Comparison of ENCODE assay signal across 17 cellular contexts in the genomic region with DNA sequence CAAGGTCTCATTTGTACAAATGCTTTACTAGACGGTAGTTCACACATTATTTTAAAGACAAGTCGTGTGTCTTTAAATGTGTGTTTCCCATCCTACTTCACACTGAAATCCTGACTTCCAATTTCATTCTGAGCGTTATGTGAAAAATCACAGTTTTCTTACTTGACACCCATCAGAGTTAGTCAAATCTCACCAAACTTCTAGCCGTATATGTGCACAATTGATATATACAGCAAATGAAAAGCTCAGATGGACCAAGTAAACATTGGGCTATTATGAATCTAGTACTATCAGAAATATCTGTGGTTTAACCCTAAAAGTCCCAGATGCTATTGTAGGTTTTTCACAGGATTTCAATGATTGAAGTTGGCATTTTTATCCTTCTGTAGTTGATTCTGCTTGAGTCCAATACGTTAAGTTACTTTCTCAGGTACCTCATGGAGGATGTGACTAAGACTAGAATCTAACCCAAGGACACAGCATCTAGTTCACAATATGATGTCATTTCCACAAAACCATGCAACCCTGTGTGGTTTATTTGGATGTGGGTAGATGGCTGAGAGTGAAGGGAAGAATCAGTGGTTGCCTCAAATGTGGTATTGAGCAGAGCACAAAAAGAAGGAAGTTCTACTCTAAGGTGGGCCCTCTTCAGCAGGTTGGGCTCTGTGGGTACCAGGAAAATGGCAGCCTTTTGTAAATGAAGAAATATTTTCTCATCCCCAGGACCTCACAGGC. TPM values are rescaled to one million over a fixed set of nuclear protein-coding genes. Genes with fewer than 3 reads are reported as not detected.
DNase-seq lines count a peak whose midpoint lies in the region; ATAC-seq and TF ChIP-seq lines count a peak whose summit lies in the region.
"Had no signal": no experiment of that assay in that cellular context is flagged by ENCODE, and none has a peak within 500 bp of the region (broad histone marks: within the 10 kb centered on the region; RNA-seq: fewer than 3 reads in every experiment).

No MANE protein-coding gene starts in this region.

- DNase-seq in activated CD8-positive, alpha-beta T cell treated with anti-CD3 and anti-CD28 coated beads for 36 hours, result peak; percentile 48
- DNase-seq in HUDEP-2 (lab: John Stamatoyannopoulos, UW; ENCODE audit: unreplicated experiment in 76 of 76) (no peak), H4 (ENCODE audit: low spot score) (no peak)
- DNase-seq in stimulated activated CD4-positive, alpha-beta T cell treated with anti-CD3 and anti-CD28 coated beads, Interleukin-15, amount 100 ng/mL, for 24 hours, result no peak
- DNase-seq: activated B cell treated with CpG ODN at 0.5 μM for 24 hours, foreskin fibroblast, NCI-H1092 treated with DMSO at 0.1 percent for 48 hours, NCI-H446, PC-3, sigmoid colon, SW 1271 had no signal

- no peaks in the 10 kb centered on the region for H3K36me3 Mint-ChIP-seq in activated CD8-positive, alpha-beta T cell treated with anti-CD3 and anti-CD28 coated beads for 36 hours (ENCODE audit: low read depth)

- POLR2A ChIA-PET in activated CD8-positive, alpha-beta T cell treated with anti-CD3 and anti-CD28 coated beads for 36 hours (lab: Charles Lee), result no interaction called here

- CTCF ChIA-PET in activated CD8-positive, alpha-beta T cell treated with anti-CD3 and anti-CD28 coated beads for 36 hours (lab: Charles Lee), result no interaction called here

- ATAC-seq in GM18502 (IDR thresholded peaks at IDR 0.05; ENCODE audit: poor library complexity, unreplicated experiment) (peak; percentile 64), GM19351 (IDR thresholded peaks at IDR 0.05; ENCODE audit: unreplicated experiment) (peak; percentile 96), HG03139 (IDR thresholded peaks at IDR 0.05; ENCODE audit: unreplicated experiment) (peak; percentile 41), GM18909 (IDR thresholded peaks at IDR 0.05; ENCODE audit: poor library complexity, unreplicated experiment) (no peak)
- ATAC-seq in activated CD8-positive, alpha-beta T cell treated with anti-CD3 and anti-CD28 coated beads for 36 hours, result peak; percentile 92
- ATAC-seq: PC-3 had no signal

- no peak for TF ChIP-seq CTCF in activated CD8-positive, alpha-beta T cell treated with anti-CD3 and anti-CD28 coated beads for 36 hours (IDR thresholded peaks at IDR 0.05)

- H3K27me3 Mint-ChIP-seq in activated CD8-positive, alpha-beta T cell treated with anti-CD3 and anti-CD28 coated beads for 36 hours, result peaks cover 6% of the 10 kb centered on the region

- H3K4me3 Mint-ChIP-seq in activated CD8-positive, alpha-beta T cell treated with anti-CD3 and anti-CD28 coated beads for 36 hours, result no peak overlapping the region
- H3K4me3 Mint-ChIP-seq: activated B cell treated with CpG ODN at 0.5 μM for 24 hours; stimulated activated naive CD8-positive, alpha-beta T cell treated with anti-CD3 and anti-CD28 coated beads, Interleukin-15, Interleukin-2, amounts not matched to agents 100 ng/mL and 50 ng/mL, for 24 hours had no signal

- H3K27ac Mint-ChIP-seq in activated CD8-positive, alpha-beta T cell treated with anti-CD3 and anti-CD28 coated beads for 36 hours, result no peak overlapping the region
- H3K27ac Mint-ChIP-seq: activated B cell treated with CpG ODN at 0.5 μM for 24 hours; stimulated activated naive CD8-positive, alpha-beta T cell treated with anti-CD3 and anti-CD28 coated beads, Interleukin-15, Interleukin-2, amounts not matched to agents 100 ng/mL and 50 ng/mL, for 24 hours had no signal

- H3K4me1 Mint-ChIP-seq in activated CD8-positive, alpha-beta T cell treated with anti-CD3 and anti-CD28 coated beads for 36 hours (ENCODE audit: low read depth), result peaks cover 12% of the 10 kb centered on the region
- H3K4me1 Mint-ChIP-seq: activated B cell treated with CpG ODN at 0.5 μM for 24 hours had no signal

- no peaks in the 10 kb centered on the region for H3K9me3 Mint-ChIP-seq in activated CD8-positive, alpha-beta T cell treated with anti-CD3 and anti-CD28 coated beads for 36 hours
- H3K9me3 Mint-ChIP-seq: activated B cell treated with CpG ODN at 0.5 μM for 24 hours; stimulated activated naive CD8-positive, alpha-beta T cell treated with anti-CD3 and anti-CD28 coated beads, Interleukin-15, Interleukin-2, amounts not matched to agents 100 ng/mL and 50 ng/mL, for 24 hours had no signal

- intact Hi-C loops in activated CD8-positive, alpha-beta T cell treated with anti-CD3 and anti-CD28 coated beads for 36 hours (cut with micrococcal nuclease), result no loop called here

RNA-seq across cellular contexts. Expression of gene TRIM60, which starts 22.1 kb away (rescaled TPM):
- not detected for total RNA-seq in activated CD8-positive, alpha-beta T cell treated with anti-CD3 and anti-CD28 coated beads for 36 hours
- not detected in 2 replicates for total RNA-seq in H4 (2014; rRNA removed; shearing (Covaris generic))
- total RNA-seq: activated B cell treated with CpG ODN at 0.5 μM for 24 hours, lower leg skin, PC-3, sigmoid colon had no signal

RNA-seq across cellular contexts. Expression of gene TRIM61, which starts 32.2 kb away (rescaled TPM):
- 1 to 10 TPM; 1.1 to 1.2 TPM for total RNA-seq in activated CD8-positive, alpha-beta T cell treated with anti-CD3 and anti-CD28 coated beads for 36 hours
- total RNA-seq in H4 (2014; rRNA removed; shearing (Covaris generic)), result not detected in 2 replicates
- total RNA-seq: lower leg skin, PC-3 had no signal

RNA-seq across cellular contexts. Expression of gene TRIM75, which starts 44.0 kb away (rescaled TPM):
- total RNA-seq in activated CD8-positive, alpha-beta T cell treated with anti-CD3 and anti-CD28 coated beads for 36 hours, result not detected
- total RNA-seq in H4 (2014; rRNA removed; shearing (Covaris generic)), result not detected in 2 replicates
- total RNA-seq: activated B cell treated with CpG ODN at 0.5 μM for 24 hours, lower leg skin, PC-3, sigmoid colon had no signal
